ENCODE assay signal across 8 cellular contexts in the genomic region with DNA sequence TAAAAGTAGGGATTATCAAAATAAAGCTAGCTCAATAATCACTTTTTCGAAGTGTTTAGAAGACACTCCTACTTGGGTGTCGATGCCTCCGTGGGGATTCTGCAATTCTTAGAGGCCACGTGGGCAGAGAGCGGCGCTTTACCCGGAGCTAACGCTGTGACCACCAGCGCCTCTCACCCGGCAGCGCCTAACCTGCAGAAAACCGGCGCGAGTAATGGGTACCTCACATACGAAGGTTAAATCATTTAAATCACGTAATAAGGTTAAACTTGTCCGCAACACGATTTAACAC. TPM values are rescaled to one million over a fixed set of nuclear protein-coding genes. Genes with fewer than 3 reads are reported as not detected.
DNase-seq lines count a peak whose midpoint lies in the region; ATAC-seq and TF ChIP-seq lines count a peak whose summit lies in the region.

No MANE protein-coding gene starts in this region.

- peaks cover 0 to 36% (median 22%) of the 10 kb centered on the region in 4 donors for H3K36me3 ChIP-seq in right lobe of liver

- H3K9me3 ChIP-seq in right lobe of liver, result no peaks in the 10 kb centered on the region

- 0% methylated on average over 18 of the region's 18 CpGs for WGBS in right lobe of liver (ENCODE audit: insufficient coverage, low coverage, low lambda C conversion rate, missing lambda C conversion rate)

- no peak for TF ChIP-seq CTCF in right lobe of liver (IDR thresholded peaks at IDR 0.05)

- intact Hi-C loops in right lobe of liver (cut with DNase I), result no loop called here

- H3K27ac ChIP-seq in cingulate gyrus (ENCODE audit: low read depth, low read length) (peak overlapping the region; percentile 76), right lobe of liver (peak overlapping the region; percentile 91 to 97 (median 96))

- no peaks in the 10 kb centered on the region for H3K27me3 ChIP-seq in right lobe of liver

- peak; percentile 35 for DNase-seq in NK-92 treated with Interleukin-12 subunit alpha and Interleukin-12 subunit beta, amount 100 ng/mL, for 24 hours (lab: John Stamatoyannopoulos, UW)
- no peak for DNase-seq in NK-92 (lab: John Stamatoyannopoulos, UW; ENCODE audit: unreplicated experiment)
- peak; percentile 58 for DNase-seq in NCI-H2171 treated with DMSO at 0.1 percent for 48 hours (lab: John Stamatoyannopoulos, UW)
- peak; percentile 63 for DNase-seq in activated CD4-positive, CD25-positive, alpha-beta regulatory T cell treated with anti-CD3 and anti-CD28 coated beads, Interleukin-2, amount 50 U/mL, for 72 hours
- DNase-seq in right lobe of liver, result peak; percentile 64 to 70 (median 65)
- DNase-seq in stimulated activated CD4-positive, alpha-beta T cell treated with anti-CD3 and anti-CD28 coated beads, TNF-alpha, amount 100 ng/mL, for 48 hours (ENCODE audit: low read depth in 3 of 3), result peak; percentile 39 to 58 (median 50)

- TF ChIP-seq POLR2A in right lobe of liver (IDR thresholded peaks at IDR 0.05), result no peak

- H3K4me3 ChIP-seq in right lobe of liver, result peak overlapping the region; percentile 78 to 94 (median 79)

- ATAC-seq in HG02981 (IDR thresholded peaks at IDR 0.05; ENCODE audit: unreplicated experiment), result peak; percentile 32
- peak; percentile 52 to 62 (median 57) for ATAC-seq in right lobe of liver

- H3K4me1 ChIP-seq in right lobe of liver, result peaks cover 0 to 40% (median 16%) of the 10 kb centered on the region in 4 donors

RNA-seq across cellular contexts. Expression of gene TAF1D, which starts 0.5 kb away (rescaled TPM):
- 10 to 100 TPM; 28.0 to 69.2 (median 49.3) TPM for total RNA-seq in right lobe of liver

RNA-seq across cellular contexts. Expression of gene C11orf54, which starts 0.7 kb away (rescaled TPM):
- 100 to 1,000 TPM in 4 of 6 experiments, 10 to 100 TPM in 2; 79.9 to 204 (median 124) TPM for total RNA-seq in right lobe of liver

RNA-seq across cellular contexts. Expression of gene MED17, which starts 43.3 kb away (rescaled TPM):
- 10 to 100 TPM in 1 of 6 experiments, 1 to 10 TPM in 5; 4.8 to 10.1 (median 8.5) TPM for total RNA-seq in right lobe of liver
